Comparison of ENCODE assay signal across 8 cellular contexts in the genomic region with DNA sequence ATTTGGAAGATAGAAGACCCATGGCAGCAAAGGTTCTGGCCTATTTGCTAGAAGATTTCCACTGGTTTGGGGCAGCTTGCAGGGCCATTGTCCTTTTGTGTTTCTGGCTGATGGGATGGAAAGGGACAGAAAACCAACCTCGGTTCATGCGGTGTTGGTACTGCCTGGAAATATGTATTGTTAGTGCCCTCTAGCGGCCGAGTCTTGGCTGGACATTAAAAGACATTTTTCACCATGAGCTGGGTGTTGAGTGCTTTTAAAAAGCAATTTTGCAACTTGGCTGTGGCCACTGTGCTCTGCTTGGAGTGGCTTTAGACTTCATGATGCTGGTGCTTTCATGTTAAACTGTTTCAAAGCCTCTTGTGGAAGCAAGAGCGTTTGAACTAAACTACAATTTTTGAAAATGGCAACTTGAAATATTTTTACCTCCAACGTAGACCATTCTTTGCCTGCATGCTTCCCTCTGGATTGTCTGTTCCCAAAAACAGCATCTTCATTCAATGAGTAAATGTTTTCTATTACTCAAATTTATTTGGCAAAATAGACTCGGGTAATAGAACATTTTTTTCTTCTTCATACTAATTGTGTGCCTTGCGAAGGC.
DNase-seq lines count a peak whose midpoint lies in the region; ATAC-seq lines count a peak whose summit lies in the region.

No MANE protein-coding gene starts in this region.

- no peak overlapping the region for H3K4me3 ChIP-seq in skeletal muscle cell (ENCODE audit: low read depth, low read length)

- intact Hi-C loops in Right ventricle myocardium inferior (cut with DNase I): loop anchor here (1.0 to 2.0 kb wide), 2 partner anchors 342 to 528 kb away; no protein-coding TSS in a partner anchor
- intact Hi-C loops in cardiac septum (cut with DNase I): loop anchor here (2.0 kb wide), 1 partner anchor 342 kb away; no protein-coding TSS in a partner anchor

- no peak for DNase-seq in Right ventricle myocardium inferior (ENCODE audit: missing footprints)
- DNase-seq in cardiac septum (ENCODE audit: low spot score): no peak
- peak; percentile 39 for DNase-seq in NCI-H128 (lab: John Stamatoyannopoulos, UW; ENCODE audit: unreplicated experiment)
- peak in 4 of 5 experiments; percentile 1 to 58 (median 34) for DNase-seq in T-helper 2 cell
- DNase-seq in amygdala (lab: John Stamatoyannopoulos, UW): peak in 49 of 56 donors; percentile 3 to 92 (median 36)
- peak; percentile 55 for DNase-seq in hepatic stellate cell (ENCODE audit: low spot score)
- peak; percentile 30 for DNase-seq in skeletal muscle cell (ENCODE audit: low read depth)

- ATAC-seq in Right ventricle myocardium inferior: peak; percentile 54
- ATAC-seq in HG03521 (IDR thresholded peaks at IDR 0.05; ENCODE audit: unreplicated experiment): no peak

Comparison
In these comparisons a context has a peak if more than half of its experiments do, and no peak if none do; other contexts are left out.
1. DNase-seq: peak in NCI-H128 (single experiment), T-helper 2 cell (4 of 5), amygdala (49 of 56), hepatic stellate cell (single experiment) and skeletal muscle cell (single experiment); none in Right ventricle myocardium inferior (single experiment) and cardiac septum (single experiment).